Comparison of ENCODE assay signal across 10 cellular contexts in genomic region chr6:137697267-137697938, GRCh38.
DNase-seq lines count a peak whose midpoint lies in the region; ATAC-seq and TF ChIP-seq lines count a peak whose summit lies in the region.
"Had no signal": no experiment of that assay in that cellular context is flagged by ENCODE, and none has a peak within 500 bp of the region (broad histone marks: within the 10 kb centered on the region; RNA-seq: fewer than 3 reads in every experiment).

No MANE protein-coding gene starts in this region.

- H3K27me3 Mint-ChIP-seq in activated T-cell treated with anti-CD3 and anti-CD28 coated beads, Interleukin-2, amount 50 U/mL, for 24 hours: peaks cover 7% of the 10 kb centered on the region

- TF ChIP-seq POLR2A in gastrocnemius medialis (IDR thresholded peaks at IDR 0.05): no peak

- H3K9me3 Mint-ChIP-seq in activated T-cell treated with anti-CD3 and anti-CD28 coated beads, Interleukin-2, amount 50 U/mL, for 24 hours: no peaks in the 10 kb centered on the region
- H3K9me3 Mint-ChIP-seq: activated naive CD4-positive, alpha-beta T cell treated with anti-CD3 and anti-CD28 coated beads, Interleukin-2, amount 50 U/mL, for 72 hours had no signal

- no peak overlapping the region for H3K4me3 Mint-ChIP-seq in activated T-cell treated with anti-CD3 and anti-CD28 coated beads, Interleukin-2, amount 50 U/mL, for 24 hours
- H3K4me3 Mint-ChIP-seq: CD4-positive, CD25-positive, alpha-beta regulatory T cell had no signal

- H3K27ac ChIP-seq in gastrocnemius medialis: no peak overlapping the region

- no peaks in the 10 kb centered on the region for H3K27me3 ChIP-seq in gastrocnemius medialis

- peak overlapping the region; percentile 65 for H3K27ac Mint-ChIP-seq in activated T-cell treated with anti-CD3 and anti-CD28 coated beads, Interleukin-2, amount 50 U/mL, for 24 hours
- H3K27ac Mint-ChIP-seq: CD4-positive, CD25-positive, alpha-beta regulatory T cell had no signal

- intact Hi-C loops in gastrocnemius medialis (cut with DNase I; ENCODE audit: low total_unique reads): no loop called here

- TF ChIP-seq CTCF in gastrocnemius medialis (IDR thresholded peaks at IDR 0.05 in 4 of 5, conservative IDR thresholded peaks at IDR 0.05 in 1 of 5): no peak

- H3K36me3 ChIP-seq in gastrocnemius medialis: no peaks in the 10 kb centered on the region

- DNase-seq in activated T-cell treated with anti-CD3 and anti-CD28 coated beads, Interleukin-2, amount 50 U/mL, for 24 hours: no peak
- no peak for DNase-seq in activated T-cell treated with anti-CD3 and anti-CD28 coated beads for 4 hours
- peak; percentile 1 to 55 for DNase-seq in T47D (ENCODE audit: low read depth in 1 of 2, low spot score in 1 of 2)
- DNase-seq in mucosa of gallbladder (ENCODE audit: low spot score): peak; percentile 57
- DNase-seq in amygdala (lab: John Stamatoyannopoulos, UW): no peak
- DNase-seq in gastrocnemius medialis: no peak
- DNase-seq in SW 1271 (lab: John Stamatoyannopoulos, UW): no peak
- DNase-seq: CD4-positive, CD25-positive, alpha-beta regulatory T cell had no signal

- in situ Hi-C loops in T47D (cut with HindIII; ENCODE audit: low pct_unique_long_range_greater_than_20kb, low sequenced_read_pairs): no loop called here
- in situ Hi-C loops in gastrocnemius medialis (cut with MboI; ENCODE audit: low sequenced_read_pairs in 4 of 4): no loop called here

- no peaks in the 10 kb centered on the region for H3K9me3 ChIP-seq in gastrocnemius medialis

- H3K36me3 Mint-ChIP-seq in activated T-cell treated with anti-CD3 and anti-CD28 coated beads, Interleukin-2, amount 50 U/mL, for 24 hours (ENCODE audit: low read depth): no peaks in the 10 kb centered on the region
- H3K36me3 Mint-ChIP-seq: CD4-positive, CD25-positive, alpha-beta regulatory T cell had no signal

- peak; percentile 82 for ATAC-seq in HG03159 (IDR thresholded peaks at IDR 0.05; ENCODE audit: unreplicated experiment)
- ATAC-seq in gastrocnemius medialis: no peak

- no peak overlapping the region for H3K4me3 ChIP-seq in gastrocnemius medialis

- peaks cover 71% of the 10 kb centered on the region for H3K4me1 Mint-ChIP-seq in activated T-cell treated with anti-CD3 and anti-CD28 coated beads, Interleukin-2, amount 50 U/mL, for 24 hours (ENCODE audit: low read depth)

- peaks cover 8 to 13% of the 10 kb centered on the region in 2 donors for H3K4me1 ChIP-seq in gastrocnemius medialis

Comparison
In these comparisons a context has a peak if more than half of its experiments do, and no peak if none do; other contexts are left out.
1. DNase-seq: peak in T47D (2 of 2) and mucosa of gallbladder (single experiment); none in activated T-cell treated with anti-CD3 and anti-CD28 coated beads, Interleukin-2, amount 50 U/mL, for 24 hours (single experiment), activated T-cell treated with anti-CD3 and anti-CD28 coated beads for 4 hours (single experiment), amygdala (0 of 56), gastrocnemius medialis (0 of 2) and SW 1271 (0 of 2).